24 cellular contexts compared by ENCODE assay signal in genomic region chr9:136015656-136016055, GRCh38. TPM values are rescaled to one million over a fixed set of nuclear protein-coding genes. Genes with fewer than 3 reads are reported as not detected.
DNase-seq lines count a peak whose midpoint lies in the region; ATAC-seq and TF ChIP-seq lines count a peak whose summit lies in the region.
"Had no signal": no experiment of that assay in that cellular context is flagged by ENCODE, and none has a peak within 500 bp of the region (broad histone marks: within the 10 kb centered on the region; RNA-seq: fewer than 3 reads in every experiment).

No MANE protein-coding gene starts in this region.

- H3K27ac ChIP-seq in heart left ventricle (peak overlapping the region in 1 of 12 donors; percentile 11), upper lobe of right lung (no peak overlapping the region)
- H3K27ac ChIP-seq: body of pancreas, C4-2B, epithelial cell of prostate, hepatocyte, SJSA1 had no signal

- ATAC-seq in heart left ventricle (no peak), upper lobe of right lung (peak; percentile 4)
- ATAC-seq: body of pancreas, Panc1 had no signal

- peaks cover 0 to 29% (median 12%) of the 10 kb centered on the region in 9 donors for H3K36me3 ChIP-seq in heart left ventricle
- peaks cover 17% of the 10 kb centered on the region for H3K36me3 ChIP-seq in upper lobe of right lung

- TF ChIP-seq CTCF in heart left ventricle (IDR thresholded peaks at IDR 0.05) (no peak), chondrocyte (IDR thresholded peaks at IDR 0.05) (no peak), mesothelial cell of epicardium (IDR thresholded peaks at IDR 0.05; ENCODE audit: unreplicated experiment) (no peak), upper lobe of right lung (IDR thresholded peaks at IDR 0.05) (no peak)

- H3K9me3 ChIP-seq in heart left ventricle, result no peaks in the 10 kb centered on the region
- no peaks in the 10 kb centered on the region for H3K9me3 ChIP-seq in upper lobe of right lung
- H3K9me3 ChIP-seq: body of pancreas, SJSA1 had no signal

- no peaks in the 10 kb centered on the region for H3K27me3 Mint-ChIP-seq in chondrocyte (ENCODE audit: low read depth)
- H3K27me3 Mint-ChIP-seq in mesothelial cell of epicardium (ENCODE audit: low read depth), result no peaks in the 10 kb centered on the region
- H3K27me3 Mint-ChIP-seq: activated CD4-positive, alpha-beta T cell treated with anti-CD3 and anti-CD28 coated beads, Interleukin-2, amount 10 ng/mL, durations not matched to agents 7 days and 5 days had no signal

- intact Hi-C loops in cardiac septum (cut with DNase I) (no loop called here), heart left ventricle (cut with DNase I) (no loop called here), upper lobe of right lung (cut with DNase I) (no loop called here)

- no peak overlapping the region for H3K27ac Mint-ChIP-seq in chondrocyte (ENCODE audit: unreplicated experiment)
- peak overlapping the region; percentile 30 for H3K27ac Mint-ChIP-seq in mesothelial cell of epicardium
- H3K27ac Mint-ChIP-seq: activated CD4-positive, alpha-beta T cell treated with anti-CD3 and anti-CD28 coated beads, Interleukin-2, amount 10 ng/mL, durations not matched to agents 7 days and 5 days had no signal

- H3K27me3 ChIP-seq in heart left ventricle (no peaks in the 10 kb centered on the region), upper lobe of right lung (no peaks in the 10 kb centered on the region)
- H3K27me3 ChIP-seq: body of pancreas, hepatocyte, SJSA1 had no signal

- WGBS in heart left ventricle, 4 donors, result 72 to 82% (median 77%) methylated on average over 15 of the region's 15 CpGs

- no peak for TF ChIP-seq POLR2A in heart left ventricle (IDR thresholded peaks at IDR 0.05)

- DNase-seq in cardiac septum (ENCODE audit: low spot score), result peak; percentile 67
- DNase-seq in heart left ventricle, result no peak
- DNase-seq in chondrocyte (ENCODE audit: low spot score), result peak; percentile 64
- no peak for DNase-seq in mesothelial cell of epicardium (ENCODE audit: low spot score in 2 of 2, unreplicated experiment in 2 of 2)
- peak; percentile 66 for DNase-seq in upper lobe of right lung
- no peak for DNase-seq in mesenteric fat pad (ENCODE audit: low spot score)
- no peak for DNase-seq in activated CD4-positive, alpha-beta T cell treated with anti-CD3 and anti-CD28 coated beads, Interleukin-2, amount 50 U/mL, for 4 hours
- DNase-seq: activated CD4-positive, alpha-beta T cell treated with anti-CD3 and anti-CD28 coated beads, Interleukin-2, amount 10 ng/mL, durations not matched to agents 7 days and 5 days; activated gamma-delta T cell; HCEC 1CT; Kasumi-1; MV-4-11; NCI-H146; NCI-H510A; NK-92 treated with Interleukin-12 subunit alpha and Interleukin-12 subunit beta, amount 100 ng/mL, for 24 hours had no signal

- H3K4me3 Mint-ChIP-seq in chondrocyte (ENCODE audit: unreplicated experiment) (no peak overlapping the region), mesothelial cell of epicardium (no peak overlapping the region)
- H3K4me3 Mint-ChIP-seq: activated CD4-positive, alpha-beta T cell treated with anti-CD3 and anti-CD28 coated beads, Interleukin-2, amount 10 ng/mL, durations not matched to agents 7 days and 5 days; neural crest cell had no signal

- H3K4me1 ChIP-seq in heart left ventricle (peaks cover 8 to 43% (median 20%) of the 10 kb centered on the region in 12 donors), upper lobe of right lung (peaks cover 21% of the 10 kb centered on the region)
- H3K4me1 ChIP-seq: body of pancreas, SJSA1 had no signal

- no peak overlapping the region for H3K4me3 ChIP-seq in heart left ventricle
- H3K4me3 ChIP-seq in upper lobe of right lung, result no peak overlapping the region
- H3K4me3 ChIP-seq: body of pancreas, hepatocyte, lung, SJSA1, smooth muscle cell had no signal

- H3K9me3 Mint-ChIP-seq in chondrocyte (ENCODE audit: low read depth) (no peaks in the 10 kb centered on the region), mesothelial cell of epicardium (no peaks in the 10 kb centered on the region)
- H3K9me3 Mint-ChIP-seq: activated CD4-positive, alpha-beta T cell treated with anti-CD3 and anti-CD28 coated beads, Interleukin-2, amount 10 ng/mL, durations not matched to agents 7 days and 5 days; neural crest cell had no signal

- peaks cover 8% of the 10 kb centered on the region for H3K4me1 Mint-ChIP-seq in chondrocyte (ENCODE audit: low read depth)
- H3K4me1 Mint-ChIP-seq in mesothelial cell of epicardium, result peaks cover 9% of the 10 kb centered on the region
- H3K4me1 Mint-ChIP-seq: activated CD4-positive, alpha-beta T cell treated with anti-CD3 and anti-CD28 coated beads, Interleukin-2, amount 10 ng/mL, durations not matched to agents 7 days and 5 days had no signal

- H3K36me3 Mint-ChIP-seq in chondrocyte (ENCODE audit: low read depth), result peaks cover 1% of the 10 kb centered on the region
- no peaks in the 10 kb centered on the region for H3K36me3 Mint-ChIP-seq in mesothelial cell of epicardium

RNA-seq across cellular contexts. Expression of gene UBAC1, which starts 54.5 kb away (rescaled TPM):
- total RNA-seq in cardiac septum, result 90.3 TPM
- 100 to 1,000 TPM in 4 of 9 donors, 10 to 100 TPM in 5; 71.1 to 115 (median 87.6) TPM for total RNA-seq in heart left ventricle
- polyA plus RNA-seq in heart left ventricle, result 100 to 1,000 TPM; 100 to 140 TPM
- total RNA-seq in chondrocyte, result 33.2 to 36.0 TPM (median 33.5 TPM) in 3 replicates
- total RNA-seq in mesothelial cell of epicardium, result 31.7 to 33.8 TPM (median 32.0 TPM) in 3 replicates
- total RNA-seq in upper lobe of right lung, result 30.1 TPM
- 36.3 TPM for total RNA-seq in mesenteric fat pad

Comparison
In these comparisons a context has a peak if more than half of its experiments do, and no peak if none do; other contexts are left out.
1. DNase-seq: peak in cardiac septum (single experiment), chondrocyte (single experiment) and upper lobe of right lung (single experiment); none in heart left ventricle (0 of 5), mesothelial cell of epicardium (0 of 2), mesenteric fat pad (single experiment) and activated CD4-positive, alpha-beta T cell treated with anti-CD3 and anti-CD28 coated beads, Interleukin-2, amount 50 U/mL, for 4 hours (0 of 2).